In the genomic region with DNA sequence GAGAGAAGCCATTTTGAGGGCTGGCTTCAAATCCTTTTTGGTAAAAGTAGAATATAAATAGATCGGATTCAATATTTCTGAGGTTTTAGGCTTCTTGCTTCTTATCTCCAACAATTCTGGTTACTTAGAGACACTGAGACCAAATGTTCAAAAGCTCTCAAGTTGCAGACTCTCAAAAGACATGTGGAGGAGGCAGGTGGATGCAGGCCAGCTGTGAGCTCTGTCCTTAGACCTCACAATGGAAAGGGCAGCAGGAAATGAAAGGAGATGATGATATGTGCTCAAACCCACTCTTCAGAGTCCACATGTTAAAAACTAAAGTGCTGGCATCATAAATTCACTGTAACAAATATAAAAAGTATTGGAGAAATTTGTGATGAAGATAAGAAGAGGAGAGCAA, we compare ENCODE assay signal across 13 cellular contexts.
"Had no signal": no experiment of that assay in that cellular context is flagged by ENCODE, and none has a peak within 500 bp of the region (broad histone marks: within the 10 kb centered on the region; RNA-seq: fewer than 3 reads in every experiment).

No MANE protein-coding gene starts in this region.

- H3K9me3 Mint-ChIP-seq: activated naive CD8-positive, alpha-beta T cell treated with anti-CD3 and anti-CD28 coated beads, Interleukin-2, amount 50 U/mL, for 24 hours; memory B cell had no signal

- DNase-seq: activated CD4-positive, alpha-beta T cell treated with anti-CD3 and anti-CD28 coated beads for 4 hours; activated CD8-positive, alpha-beta memory T cell treated with anti-CD3 and anti-CD28 coated beads, Interleukin-2, amount 50 U/mL, for 4 hours; activated CD8-positive, alpha-beta T cell treated with anti-CD3 and anti-CD28 coated beads for 36 hours; activated naive CD4-positive, alpha-beta T cell treated with Interleukin-2 at 50 U/mL for 16 hours; activated naive CD8-positive, alpha-beta T cell treated with anti-CD3 and anti-CD28 coated beads, Interleukin-2, amount 50 U/mL, for 24 hours; right cardiac atrium; small intestine had no signal

- H3K4me3 ChIP-seq: ascending aorta, cardiac muscle cell, esophagus muscularis mucosa had no signal

- ATAC-seq: activated CD8-positive, alpha-beta T cell treated with anti-CD3 and anti-CD28 coated beads for 36 hours; activated naive CD8-positive, alpha-beta T cell treated with anti-CD3 and anti-CD28 coated beads, Interleukin-2, amount 50 U/mL, for 24 hours; left lobe of liver; right cardiac atrium had no signal

- H3K27me3 ChIP-seq: ascending aorta, cardiac muscle cell, esophagus muscularis mucosa had no signal

- H3K9me3 ChIP-seq: ascending aorta, esophagus muscularis mucosa had no signal

- H3K27me3 Mint-ChIP-seq: activated CD8-positive, alpha-beta T cell treated with anti-CD3 and anti-CD28 coated beads for 36 hours; activated naive CD8-positive, alpha-beta T cell treated with anti-CD3 and anti-CD28 coated beads, Interleukin-2, amount 50 U/mL, for 24 hours; memory B cell had no signal

- H3K4me1 Mint-ChIP-seq: activated naive CD8-positive, alpha-beta T cell treated with anti-CD3 and anti-CD28 coated beads, Interleukin-2, amount 50 U/mL, for 24 hours; memory B cell had no signal

- H3K27ac ChIP-seq: ascending aorta, cardiac muscle cell, esophagus muscularis mucosa had no signal

- H3K36me3 ChIP-seq: ascending aorta, cardiac muscle cell, esophagus muscularis mucosa had no signal

- FAIRE-seq: small intestine, urothelium cell line had no signal

- H3K27ac Mint-ChIP-seq: activated CD8-positive, alpha-beta T cell treated with anti-CD3 and anti-CD28 coated beads for 36 hours; activated naive CD8-positive, alpha-beta T cell treated with anti-CD3 and anti-CD28 coated beads, Interleukin-2, amount 50 U/mL, for 24 hours; memory B cell had no signal

- H3K4me1 ChIP-seq: ascending aorta, esophagus muscularis mucosa had no signal

- H3K36me3 Mint-ChIP-seq: memory B cell had no signal

- H3K4me3 Mint-ChIP-seq: activated CD8-positive, alpha-beta T cell treated with anti-CD3 and anti-CD28 coated beads for 36 hours; activated naive CD8-positive, alpha-beta T cell treated with anti-CD3 and anti-CD28 coated beads, Interleukin-2, amount 50 U/mL, for 24 hours; memory B cell had no signal
